Comparison of ENCODE assay signal across 8 cellular contexts in the genomic region with DNA sequence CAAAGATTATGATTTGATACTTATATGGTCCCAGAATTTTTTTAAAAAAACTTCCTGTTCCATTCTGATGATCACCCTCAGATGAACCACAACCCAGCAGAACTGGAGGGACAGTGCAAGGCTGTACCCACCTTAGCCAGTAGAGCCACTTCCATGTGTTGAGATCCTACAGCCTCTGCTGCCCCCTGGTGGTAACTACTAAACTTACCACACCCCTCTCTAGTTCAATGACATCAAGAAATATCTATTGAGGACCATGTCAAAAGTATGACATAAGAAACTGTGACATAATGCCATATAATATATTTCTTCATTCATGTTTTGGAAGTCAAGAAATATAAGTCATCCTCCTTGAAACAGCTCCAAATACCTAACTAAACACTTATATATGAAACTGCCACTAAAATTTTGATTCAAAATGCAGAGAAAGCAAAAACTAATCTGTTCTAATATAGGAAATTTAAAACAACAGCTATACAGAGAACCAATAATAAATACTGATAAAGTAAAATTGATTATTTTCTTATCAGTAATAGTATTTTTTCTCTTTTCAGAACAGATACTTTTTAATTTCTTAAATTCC.
DNase-seq lines count a peak whose midpoint lies in the region; ATAC-seq, FAIRE-seq and TF ChIP-seq lines count a peak whose summit lies in the region.

No MANE protein-coding gene starts in this region.

- peak; percentile 88 for DNase-seq in CD1c-positive myeloid dendritic cell (ENCODE audit: extremely low spot score)
- DNase-seq in GM19239 (ENCODE audit: insufficient read length, low spot score): peak; percentile 42
- peak; percentile 73 for DNase-seq in NCI-H460 (ENCODE audit: extremely low read depth, low read depth)
- peak; percentile 82 for DNase-seq in activated CD4-positive, alpha-beta T cell treated with anti-CD3 and anti-CD28 coated beads for 48 hours
- DNase-seq in dedifferentiated amniotic fluid mesenchymal stem cell (ENCODE audit: extremely low spot score): peak; percentile 77
- peak; percentile 33 to 79 (median 56) for DNase-seq in right lobe of liver
- DNase-seq in stimulated activated CD4-positive, alpha-beta T cell treated with anti-CD3 and anti-CD28 coated beads, TNF-alpha, amount 100 ng/mL, for 48 hours (ENCODE audit: low read depth in 3 of 3): peak; percentile 52 to 62 (median 59)

- no peak for TF ChIP-seq POLR2A in right lobe of liver (IDR thresholded peaks at IDR 0.05)

- ATAC-seq in HG03280 (IDR thresholded peaks at IDR 0.05; ENCODE audit: unreplicated experiment) (peak; percentile 99), right lobe of liver (peak; percentile 97 to 99 (median 98))

- TF ChIP-seq CTCF in right lobe of liver (IDR thresholded peaks at IDR 0.05): peak; percentile 83 to 92 (median 86)

- FAIRE-seq in GM19239 (lab: Jason Lieb, UNC): peak; percentile 59

- H3K27ac ChIP-seq in right lobe of liver: no peak overlapping the region

- H3K4me1 ChIP-seq in right lobe of liver: no peaks in the 10 kb centered on the region

- no peaks in the 10 kb centered on the region for H3K36me3 ChIP-seq in right lobe of liver

- H3K27me3 ChIP-seq in right lobe of liver: no peaks in the 10 kb centered on the region

- intact Hi-C loops in right lobe of liver (cut with DNase I): loop anchor here in 1 of 2 donors (10.0 kb wide), 1 partner anchor 599 kb away; no protein-coding TSS in a partner anchor

- H3K9me3 ChIP-seq in right lobe of liver: no peaks in the 10 kb centered on the region

- H3K4me3 ChIP-seq in right lobe of liver: no peak overlapping the region
